Comparison of ENCODE assay signal across 13 cellular contexts in genomic region chr22:49849161-49850020, GRCh38. TPM values are rescaled to one million over a fixed set of nuclear protein-coding genes. Genes with fewer than 3 reads are reported as not detected.
DNase-seq lines count a peak whose midpoint lies in the region; ATAC-seq and TF ChIP-seq lines count a peak whose summit lies in the region.
"Had no signal": no experiment of that assay in that cellular context is flagged by ENCODE, and none has a peak within 500 bp of the region (broad histone marks: within the 10 kb centered on the region; RNA-seq: fewer than 3 reads in every experiment).

No MANE protein-coding gene starts in this region.

- CTCF ChIA-PET in A673 (lab: Charles Lee), result no interaction called here

- no peaks in the 10 kb centered on the region for H3K9me3 Mint-ChIP-seq in natural killer cell treated with Interleukin-12 subunit alpha and Interleukin-12 subunit beta and Interleukin-15 and Interleukin-18, amount 100 ng/mL, for 72 hours

- BruUV-seq in A673 (replicated peaks; lab: Mats Ljungman, UMichigan), result no TSS peak

- H3K4me3 ChIP-seq in A673 (ENCODE audit: low read depth, low read length, poor library complexity, severe bottlenecking) (peak overlapping the region; percentile 37), HUES48 (ENCODE audit: low read depth, low read length) (peak overlapping the region; percentile 61), dorsolateral prefrontal cortex (peak overlapping the region in 53 of 59 donors; percentile 16 to 61 (median 43))

- H3K27me3 Mint-ChIP-seq in natural killer cell treated with Interleukin-12 subunit alpha and Interleukin-12 subunit beta and Interleukin-15 and Interleukin-18, amount 100 ng/mL, for 72 hours, result peaks cover 15 to 17% of the 10 kb centered on the region in 2 donors

- DNase-seq in A673 (ENCODE audit: low spot score) (no peak), dorsolateral prefrontal cortex (peak in 1 of 10 donors; percentile 16), KG1 (lab: John Stamatoyannopoulos, UW) (no peak), GM13976 (ENCODE audit: low spot score) (no peak)
- DNase-seq in natural killer cell treated with Interleukin-12 subunit alpha and Interleukin-12 subunit beta and Interleukin-15 and Interleukin-18, amount 100 ng/mL, for 72 hours (ENCODE audit: low spot score), result no peak
- no peak for DNase-seq in stimulated activated naive CD4-positive, alpha-beta T cell (lab: John Stamatoyannopoulos, UW)
- DNase-seq: brain microvascular endothelial cell, DMS79, Kasumi-1, midbrain, SHP77 treated with DMSO at 0.1 percent for 48 hours had no signal

- peaks cover 53% of the 10 kb centered on the region for H3K27me3 ChIP-seq in A673 (replicated peaks; ENCODE audit: insufficient read depth, low read depth, low read length, poor library complexity)
- peaks cover 85% of the 10 kb centered on the region for H3K27me3 ChIP-seq in HUES48 (ENCODE audit: control insufficient read depth, insufficient read depth, low read length)
- peaks cover 0 to 36% (median 26%) of the 10 kb centered on the region in 45 donors for H3K27me3 ChIP-seq in dorsolateral prefrontal cortex

- H3K27ac Mint-ChIP-seq in natural killer cell treated with Interleukin-12 subunit alpha and Interleukin-12 subunit beta and Interleukin-15 and Interleukin-18, amount 100 ng/mL, for 72 hours, result no peak overlapping the region

- TF ChIP-seq CTCF in A673 (conservative IDR thresholded peaks at IDR 0.05; ENCODE audit: low read depth, low read length), result no peak
- no peak for TF ChIP-seq CTCF in dorsolateral prefrontal cortex (IDR thresholded peaks at IDR 0.05 in 54 of 56, conservative IDR thresholded peaks at IDR 0.05 in 2 of 56; ENCODE audit: low read depth in 1 of 56, partially characterized antibody in 56 of 56)
- no peak for TF ChIP-seq CTCF in GM13976 (IDR thresholded peaks at IDR 0.05; ENCODE audit: borderline replicate concordance, control extremely low read depth, extremely low read depth, insufficient read depth, missing control alignments)

- POLR2A ChIA-PET in A673 (lab: Charles Lee; ENCODE audit: low non-redundant PET), result no interaction called here

- H3K4me3 Mint-ChIP-seq in natural killer cell treated with Interleukin-12 subunit alpha and Interleukin-12 subunit beta and Interleukin-15 and Interleukin-18, amount 100 ng/mL, for 72 hours, result peak overlapping the region; percentile 17

- H3K36me3 ChIP-seq in A673 (ENCODE audit: insufficient read depth, low read length, poor library complexity, severe bottlenecking), result no peaks in the 10 kb centered on the region
- no peaks in the 10 kb centered on the region for H3K36me3 ChIP-seq in HUES48 (ENCODE audit: control insufficient read depth, insufficient read depth, low read length)
- H3K36me3 ChIP-seq: brain microvascular endothelial cell had no signal

- H3K4me1 ChIP-seq in A673 (ENCODE audit: insufficient read depth, low read length, poor library complexity, severe bottlenecking), result peaks cover 3% of the 10 kb centered on the region
- no peaks in the 10 kb centered on the region for H3K4me1 ChIP-seq in HUES48 (ENCODE audit: control insufficient read depth, insufficient read depth, low read length)

- no peak overlapping the region for H3K9ac ChIP-seq in HUES48 (ENCODE audit: low read depth, low read length)

- H3K36me3 Mint-ChIP-seq in natural killer cell treated with Interleukin-12 subunit alpha and Interleukin-12 subunit beta and Interleukin-15 and Interleukin-18, amount 100 ng/mL, for 72 hours, result no peaks in the 10 kb centered on the region

- no peaks in the 10 kb centered on the region for H3K9me3 ChIP-seq in A673 (ENCODE audit: low read depth, low read length, poor library complexity, severe bottlenecking)
- H3K9me3 ChIP-seq in HUES48 (ENCODE audit: control insufficient read depth, insufficient read depth, low read length), result no peaks in the 10 kb centered on the region

- intact Hi-C loops in A673 (cut with micrococcal nuclease; ENCODE audit: unreplicated experiment), result no loop called here
- intact Hi-C loops in dorsolateral prefrontal cortex (cut with DNase I), result loop anchor here in 1 of 2 donors (5.0 kb wide), 1 partner anchor 68 kb away; the partner anchor contains the start of genes ALG12 and CRELD2

- in situ Hi-C loops in GM13976 (cut with MboI; ENCODE audit: low sequenced_read_pairs, unreplicated experiment), result no loop called here

- H3K4me1 Mint-ChIP-seq in natural killer cell treated with Interleukin-12 subunit alpha and Interleukin-12 subunit beta and Interleukin-15 and Interleukin-18, amount 100 ng/mL, for 72 hours (ENCODE audit: low read depth in 2 of 2), result peaks cover 5 to 8% of the 10 kb centered on the region in 2 donors

- ATAC-seq in natural killer cell treated with Interleukin-12 subunit alpha and Interleukin-12 subunit beta and Interleukin-15 and Interleukin-18, amount 100 ng/mL, for 72 hours, result no peak
- ATAC-seq in HG03342 (IDR thresholded peaks at IDR 0.05; ENCODE audit: unreplicated experiment), result no peak

- no peak overlapping the region for H3K27ac ChIP-seq in A673 (ENCODE audit: low read depth, low read length, poor library complexity, severe bottlenecking)
- no peak overlapping the region for H3K27ac ChIP-seq in HUES48 (ENCODE audit: low read depth, low read length)
- H3K27ac ChIP-seq in dorsolateral prefrontal cortex, result no peak overlapping the region
- H3K27ac ChIP-seq: brain microvascular endothelial cell had no signal

RNA-seq across cellular contexts. Expression of gene ZBED4, which starts 4.3 kb away (rescaled TPM):
- 31.5 and 33.1 TPM in 2 replicates for total RNA-seq in A673 (2021)
- total RNA-seq in dorsolateral prefrontal cortex, result 1 to 10 TPM; 4.7 to 8.0 (median 6.5) TPM
- 10 to 100 TPM; 18.3 to 30.7 TPM for total RNA-seq in natural killer cell treated with Interleukin-12 subunit alpha and Interleukin-12 subunit beta and Interleukin-15 and Interleukin-18, amount 100 ng/mL, for 72 hours

RNA-seq across cellular contexts. Expression of gene BRD1, which starts 21.7 kb away (rescaled TPM):
- total RNA-seq in A673 (2021) (47.2 and 51.2 TPM in 2 replicates), dorsolateral prefrontal cortex (10 to 100 TPM; 23.5 to 55.4 (median 35.6) TPM)
- 10 to 100 TPM; 31.2 to 59.5 TPM for total RNA-seq in natural killer cell treated with Interleukin-12 subunit alpha and Interleukin-12 subunit beta and Interleukin-15 and Interleukin-18, amount 100 ng/mL, for 72 hours
